In the genomic region with DNA sequence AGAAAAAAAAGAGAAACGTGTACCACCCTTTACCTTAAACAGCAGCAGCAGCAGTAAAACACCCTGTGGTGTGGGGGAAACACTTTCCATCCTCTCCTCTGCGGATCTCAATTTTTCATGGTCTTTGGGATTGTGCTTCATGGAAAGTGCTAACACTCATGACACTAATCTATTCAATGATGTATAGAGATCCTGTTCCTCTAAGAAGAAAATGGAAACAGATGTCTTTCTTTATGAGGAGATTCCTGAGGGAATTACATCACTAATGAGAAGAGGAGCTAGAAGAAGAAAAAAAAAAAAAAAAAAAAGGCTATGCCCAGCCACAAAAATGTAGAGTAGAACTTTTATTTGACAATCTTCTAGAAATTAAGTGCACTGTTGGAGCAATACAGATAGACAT, we compare ENCODE assay signal across 20 cellular contexts.
A peak's percentile ranks its signal among the peaks of the same experiment; 100 is the strongest.
DNase-seq lines count a peak whose midpoint lies in the region; ATAC-seq and TF ChIP-seq lines count a peak whose summit lies in the region.
"Had no signal": no experiment of that assay in that cellular context is flagged by ENCODE, and none has a peak within 500 bp of the region (broad histone marks: within the 10 kb centered on the region; RNA-seq: fewer than 3 reads in every experiment).

No MANE protein-coding gene starts in this region.

- no peak overlapping the region for H3K27ac Mint-ChIP-seq in activated CD8-positive, alpha-beta T cell treated with anti-CD3 and anti-CD28 coated beads, Interleukin-2, amount 10 ng/mL, durations not matched to agents 7 days and 5 days
- H3K27ac Mint-ChIP-seq: activated CD4-positive, alpha-beta T cell treated with anti-CD3 and anti-CD28 coated beads for 36 hours; natural killer cell; T-helper 17 cell had no signal

- H3K4me1 Mint-ChIP-seq in activated CD8-positive, alpha-beta T cell treated with anti-CD3 and anti-CD28 coated beads, Interleukin-2, amount 10 ng/mL, durations not matched to agents 7 days and 5 days (ENCODE audit: low read depth), result no peaks in the 10 kb centered on the region
- H3K4me1 Mint-ChIP-seq: activated CD4-positive, alpha-beta T cell treated with anti-CD3 and anti-CD28 coated beads for 36 hours; natural killer cell; T-helper 17 cell had no signal

- no peak for TF ChIP-seq POLR2A in erythroblast (IDR thresholded peaks at IDR 0.05; ENCODE audit: low read length)

- DNase-seq in A172 (ENCODE audit: low spot score) (peak; percentile 16), H4 (ENCODE audit: low spot score) (peak; percentile 8), SK-MEL-5 (ENCODE audit: low read depth, low spot score) (peak; percentile 50), fibroblast of gingiva (ENCODE audit: low read depth) (peak; percentile 2), erythroblast (lab: John Stamatoyannopoulos, UW) (no peak)
- no peak for DNase-seq in activated CD8-positive, alpha-beta T cell treated with anti-CD3 and anti-CD28 coated beads, Interleukin-2, amount 10 ng/mL, durations not matched to agents 7 days and 5 days
- DNase-seq: activated CD4-positive, alpha-beta T cell treated with anti-CD3 and anti-CD28 coated beads for 36 hours; activated T-cell treated with anti-CD3 and anti-CD28 coated beads, Interleukin-2, amount 50 U/mL, for 48 hours; DMS53; heart left ventricle; Karpas-422; natural killer cell; NCI-H1436 treated with DMSO at 0.1 percent for 48 hours; NCI-H526 treated with DMSO at 0.1 percent for 48 hours; Peyer's patch; SIG-M5; stomach; T-helper 17 cell had no signal

- no peaks in the 10 kb centered on the region for H3K9me3 Mint-ChIP-seq in activated CD8-positive, alpha-beta T cell treated with anti-CD3 and anti-CD28 coated beads, Interleukin-2, amount 10 ng/mL, durations not matched to agents 7 days and 5 days (ENCODE audit: insufficient read depth)

- no peaks in the 10 kb centered on the region for H3K36me3 Mint-ChIP-seq in activated CD8-positive, alpha-beta T cell treated with anti-CD3 and anti-CD28 coated beads, Interleukin-2, amount 10 ng/mL, durations not matched to agents 7 days and 5 days (ENCODE audit: low read depth)
- H3K36me3 Mint-ChIP-seq: natural killer cell had no signal

- H3K4me3 Mint-ChIP-seq in activated CD8-positive, alpha-beta T cell treated with anti-CD3 and anti-CD28 coated beads, Interleukin-2, amount 10 ng/mL, durations not matched to agents 7 days and 5 days, result no peak overlapping the region
- H3K4me3 Mint-ChIP-seq: activated CD4-positive, alpha-beta T cell treated with anti-CD3 and anti-CD28 coated beads for 36 hours; natural killer cell; T-helper 17 cell had no signal

- H3K27me3 Mint-ChIP-seq in activated CD8-positive, alpha-beta T cell treated with anti-CD3 and anti-CD28 coated beads, Interleukin-2, amount 10 ng/mL, durations not matched to agents 7 days and 5 days (ENCODE audit: low read depth), result no peaks in the 10 kb centered on the region
- H3K27me3 Mint-ChIP-seq: activated CD4-positive, alpha-beta T cell treated with anti-CD3 and anti-CD28 coated beads for 36 hours; T-helper 17 cell had no signal

- ATAC-seq in activated CD8-positive, alpha-beta T cell treated with anti-CD3 and anti-CD28 coated beads, Interleukin-2, amount 10 ng/mL, durations not matched to agents 7 days and 5 days, result no peak
- ATAC-seq in GM18868 (IDR thresholded peaks at IDR 0.05; ENCODE audit: unreplicated experiment) (no peak), GM19351 (IDR thresholded peaks at IDR 0.05; ENCODE audit: unreplicated experiment) (no peak)
- ATAC-seq: activated CD4-positive, alpha-beta T cell treated with anti-CD3 and anti-CD28 coated beads for 36 hours; heart left ventricle; natural killer cell; T-helper 17 cell had no signal

- in situ Hi-C loops in SK-MEL-5 (cut with HindIII; ENCODE audit: low pct_unique_long_range_greater_than_20kb, low sequenced_read_pairs), result no loop called here

- CTCF ChIA-PET in activated CD8-positive, alpha-beta T cell treated with anti-CD3 and anti-CD28 coated beads, Interleukin-2, amount 10 ng/mL, durations not matched to agents 7 days and 5 days (lab: Charles Lee), result no interaction called here

- POLR2A ChIA-PET in activated CD8-positive, alpha-beta T cell treated with anti-CD3 and anti-CD28 coated beads, Interleukin-2, amount 10 ng/mL, durations not matched to agents 7 days and 5 days (lab: Charles Lee), result no interaction called here

Comparison
In these comparisons a context has a peak if more than half of its experiments do, and no peak if none do; other contexts are left out.
1. DNase-seq: peak in A172 (single experiment), H4 (single experiment), SK-MEL-5 (single experiment) and fibroblast of gingiva (single experiment); none in activated CD8-positive, alpha-beta T cell treated with anti-CD3 and anti-CD28 coated beads, Interleukin-2, amount 10 ng/mL, durations not matched to agents 7 days and 5 days (single experiment) and erythroblast (0 of 2).